In the genomic region with DNA sequence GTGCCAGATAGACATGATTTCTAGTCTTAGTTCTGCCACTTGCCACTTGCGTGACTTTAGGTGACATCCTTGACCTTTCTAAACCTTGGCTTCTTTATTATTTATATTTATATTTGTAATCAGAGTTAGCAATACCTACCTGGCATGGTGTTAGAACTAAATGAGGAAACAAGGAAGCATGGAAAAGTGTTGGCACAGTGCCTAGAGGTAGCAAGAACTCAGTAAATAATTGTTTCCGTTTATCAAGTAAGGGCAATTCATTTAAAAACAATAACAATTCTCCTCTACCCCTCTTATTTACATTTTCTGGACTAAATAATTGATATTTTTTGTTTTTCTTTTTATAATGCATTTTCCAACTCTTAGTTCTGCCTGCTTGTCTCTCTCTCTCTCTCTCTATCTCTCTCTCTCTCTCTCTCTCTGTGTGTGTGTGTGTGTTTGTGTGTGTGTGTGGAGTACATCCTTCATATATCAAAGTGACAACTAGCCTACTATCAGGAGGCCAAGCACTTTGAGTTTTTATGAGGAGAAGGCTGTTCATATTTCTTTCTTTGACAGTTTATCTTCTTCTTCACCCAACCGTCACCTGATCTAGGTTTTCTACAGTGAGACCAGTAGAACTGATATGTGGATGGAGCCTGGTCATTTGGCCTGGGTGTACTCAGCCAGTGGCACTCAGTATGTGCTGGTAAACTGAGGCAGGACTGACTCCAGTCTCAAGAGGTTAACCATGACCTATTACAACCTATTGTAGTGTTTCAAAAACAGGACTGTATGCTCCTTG, we compare ENCODE assay signal across 15 cellular contexts.
"Had no signal": no experiment of that assay in that cellular context is flagged by ENCODE, and none has a peak within 500 bp of the region (broad histone marks: within the 10 kb centered on the region; RNA-seq: fewer than 3 reads in every experiment).

No MANE protein-coding gene starts in this region.

- ATAC-seq: heart right ventricle; left lobe of liver; naive thymus-derived CD4-positive, alpha-beta T cell had no signal

- H3K4me1 Mint-ChIP-seq: naive thymus-derived CD4-positive, alpha-beta T cell had no signal

- H3K9me3 Mint-ChIP-seq: nephron progenitor cell had no signal

- H3K4me3 Mint-ChIP-seq: naive thymus-derived CD4-positive, alpha-beta T cell; nephron progenitor cell had no signal

- H3K27me3 Mint-ChIP-seq: naive thymus-derived CD4-positive, alpha-beta T cell had no signal

- DNase-seq: effector CD8-positive, alpha-beta T cell; heart right ventricle; hypothalamus; kidney glomerular epithelial cell; mammary epithelial cell; naive thymus-derived CD4-positive, alpha-beta T cell; nephron progenitor cell; retina; sigmoid colon; stimulated activated CD4-positive, alpha-beta T cell treated with anti-CD3 and anti-CD28 coated beads, Interleukin-12 subunit alpha, Interleukin-12 subunit beta, amount 100 ng/mL, for 4 hours; stimulated activated naive CD4-positive, alpha-beta T cell; stomach; substantia nigra; transverse colon had no signal

- H3K27ac Mint-ChIP-seq: naive thymus-derived CD4-positive, alpha-beta T cell; nephron progenitor cell had no signal
